9 cellular contexts compared by ENCODE assay signal in genomic region chr17:82400830-82401229, GRCh38. TPM values are rescaled to one million over a fixed set of nuclear protein-coding genes. Genes with fewer than 3 reads are reported as not detected.
DNase-seq lines count a peak whose midpoint lies in the region; ATAC-seq lines count a peak whose summit lies in the region.
"Had no signal": no experiment of that assay in that cellular context is flagged by ENCODE, and none has a peak within 500 bp of the region (broad histone marks: within the 10 kb centered on the region; RNA-seq: fewer than 3 reads in every experiment).

No MANE protein-coding gene starts in this region.

- intact Hi-C loops in left colon (cut with DNase I, micrococcal nuclease), result no loop called here

- ATAC-seq in left colon (peak; percentile 29), GM19467 (IDR thresholded peaks at IDR 0.05; ENCODE audit: unreplicated experiment) (no peak)
- ATAC-seq in stimulated activated naive CD8-positive, alpha-beta T cell treated with anti-CD3 and anti-CD28 coated beads, Interleukin-15, Interleukin-2, amounts not matched to agents 100 U/mL and 50 U/mL, for 24 hours, result peak; percentile 74

- DNase-seq in AML-193 (lab: John Stamatoyannopoulos, UW), result peak; percentile 95
- peak; percentile 73 for DNase-seq in KG1 (lab: John Stamatoyannopoulos, UW)
- peak; percentile 57 to 67 for DNase-seq in activated CD4-positive, alpha-beta T cell treated with anti-CD3 and anti-CD28 coated beads, Interleukin-2, amount 50 U/mL, for 48 hours
- DNase-seq in left colon, result peak; percentile 52 to 56
- DNase-seq in stimulated activated naive CD8-positive, alpha-beta T cell treated with anti-CD3 and anti-CD28 coated beads, Interleukin-15, Interleukin-2, amounts not matched to agents 100 U/mL and 50 U/mL, for 24 hours, result peak; percentile 69
- no peak for DNase-seq in NCI-H187 treated with DMSO at 0.1 percent for 48 hours (lab: John Stamatoyannopoulos, UW)
- no peak for DNase-seq in DMS79 treated with DMSO at 0.1 percent for 48 hours (lab: John Stamatoyannopoulos, UW)

RNA-seq across cellular contexts. Expression of gene HEXD, which starts 17.3 kb away (rescaled TPM):
- 10 to 100 TPM; 27.7 to 32.0 TPM for total RNA-seq in left colon

RNA-seq across cellular contexts. Expression of gene OGFOD3, which starts 17.6 kb away (rescaled TPM):
- total RNA-seq in left colon, result 10 to 100 TPM; 28.8 to 31.1 TPM

RNA-seq across cellular contexts. Expression of gene UTS2R, which starts 29.3 kb away (rescaled TPM):
- total RNA-seq in left colon, result not detected
- total RNA-seq: SK-MEL-5 had no signal

RNA-seq across cellular contexts. Expression of gene TEX19, which starts 41.8 kb away (rescaled TPM):
- total RNA-seq in left colon, result not detected

RNA-seq across cellular contexts. Expression of gene CYBC1, which starts 49.7 kb away (rescaled TPM):
- total RNA-seq in left colon, result 10 to 100 TPM; 60.8 to 77.8 TPM

Comparison
In these comparisons a context has a peak if more than half of its experiments do, and no peak if none do; other contexts are left out.
1. DNase-seq: peak in AML-193 (2 of 2), KG1 (single experiment), activated CD4-positive, alpha-beta T cell treated with anti-CD3 and anti-CD28 coated beads, Interleukin-2, amount 50 U/mL, for 48 hours (2 of 2), left colon (2 of 2) and stimulated activated naive CD8-positive, alpha-beta T cell treated with anti-CD3 and anti-CD28 coated beads, Interleukin-15, Interleukin-2, amounts not matched to agents 100 U/mL and 50 U/mL, for 24 hours (single experiment); none in NCI-H187 treated with DMSO at 0.1 percent for 48 hours (single experiment) and DMS79 treated with DMSO at 0.1 percent for 48 hours (single experiment).